16 cellular contexts compared by ENCODE assay signal in genomic region chr20:50670126-50670862, GRCh38. TPM values are rescaled to one million over a fixed set of nuclear protein-coding genes. Genes with fewer than 3 reads are reported as not detected.
DNase-seq lines count a peak whose midpoint lies in the region; ATAC-seq and TF ChIP-seq lines count a peak whose summit lies in the region.
"Had no signal": no experiment of that assay in that cellular context is flagged by ENCODE, and none has a peak within 500 bp of the region (broad histone marks: within the 10 kb centered on the region; RNA-seq: fewer than 3 reads in every experiment).

No MANE protein-coding gene starts in this region.

- no peak for TF ChIP-seq CTCF in GM10248 (IDR thresholded peaks at IDR 0.05; ENCODE audit: control extremely low read depth, extremely low read depth, low read depth, missing control alignments)

- POLR2A ChIA-PET in GM10248 (lab: Yijun Ruan, JAX): no interaction called here

- DNase-seq in Caki2 (ENCODE audit: low read depth) (peak; percentile 68), NCI-H146 (lab: John Stamatoyannopoulos, UW) (peak; percentile 74), SW480 (ENCODE audit: low spot score) (peak; percentile 47), left kidney (ENCODE audit: low read depth, low spot score) (peak; percentile 49), GF-D8 (lab: John Stamatoyannopoulos, UW) (no peak), GM10248 (ENCODE audit: extremely low spot score) (no peak), SKM-1 treated with dmso at 0.1 percent for 144 hours (lab: John Stamatoyannopoulos, UW; ENCODE audit: unreplicated experiment) (no peak)
- DNase-seq: activated CD4-positive, alpha-beta T cell treated with anti-CD3 and anti-CD28 coated beads, Interleukin-2, amount 10 ng/mL, durations not matched to agents 24 days and 14 days; BE2C; GDM1; MG63; NCI-H524 treated with DMSO at 0.1 percent for 48 hours; psoas muscle; stimulated activated CD4-positive, alpha-beta T cell treated with anti-CD3 and anti-CD28 coated beads, Interleukin-2, amount 100 ng/mL, for 48 hours; stimulated activated naive CD4-positive, alpha-beta T cell treated with Interleukin-2 at 50 U/mL for 16 hours had no signal

- no peak for ATAC-seq in HG02571 (IDR thresholded peaks at IDR 0.05; ENCODE audit: unreplicated experiment)

- in situ Hi-C loops in Caki2 (cut with HindIII; ENCODE audit: low pct_unique_long_range_greater_than_20kb, low sequenced_read_pairs): no loop called here

- CTCF ChIA-PET in GM10248 (lab: Yijun Ruan, JAX): no interaction called here

RNA-seq across cellular contexts. Expression of gene RIPOR3, which starts 21.0 kb away (rescaled TPM):
- total RNA-seq in Caki2 (2014; rRNA removed; shearing (Covaris generic); ENCODE audit: low replicate concordance): 0.38 and 0.47 TPM in 2 replicates
- total RNA-seq: activated CD4-positive, alpha-beta T cell treated with anti-CD3 and anti-CD28 coated beads, Interleukin-2, amount 10 ng/mL, durations not matched to agents 24 days and 14 days had no signal

Comparison
In these comparisons a context has a peak if more than half of its experiments do, and no peak if none do; other contexts are left out.
1. DNase-seq: peak in Caki2 (single experiment), NCI-H146 (single experiment), SW480 (single experiment) and left kidney (single experiment); none in GF-D8 (single experiment), GM10248 (single experiment) and SKM-1 treated with dmso at 0.1 percent for 144 hours (single experiment).